ENCODE assay signal across 8 cellular contexts in genomic region chr2:131493199-131494018, GRCh38. TPM values are rescaled to one million over a fixed set of nuclear protein-coding genes. Genes with fewer than 3 reads are reported as not detected.
DNase-seq lines count a peak whose midpoint lies in the region; ATAC-seq and TF ChIP-seq lines count a peak whose summit lies in the region.

No MANE protein-coding gene starts in this region.

- peak overlapping the region; percentile 97 for H3K27ac ChIP-seq in MM.1S (ENCODE audit: low read length)

- peaks cover 4% of the 10 kb centered on the region; the same call in 1 of the 2 replicates for H3F3A ChIP-seq in MM.1S (ENCODE audit: insufficient read depth, low read length)

- H3K27me3 ChIP-seq in H7 (ENCODE audit: control insufficient read depth, insufficient read depth, low read length) (no peaks in the 10 kb centered on the region), MM.1S (replicated peaks; ENCODE audit: insufficient read depth, low read length) (no peaks in the 10 kb centered on the region)

- H3K79me2 ChIP-seq in MM.1S (ENCODE audit: low read length): peaks cover 84% of the 10 kb centered on the region

- no peaks in the 10 kb centered on the region for H3K9me3 Mint-ChIP-seq in dendritic cell treated with granulocyte-macrophage colony-stimulating factor and Interleukin-4, amounts not matched to agents 40 ng/mL and 50 ng/mL, for 4 days

- H3K9me2 ChIP-seq in MM.1S (replicated peaks; ENCODE audit: insufficient read depth, low read length): no peaks in the 10 kb centered on the region

- intact Hi-C loops in dendritic cell treated with granulocyte-macrophage colony-stimulating factor and Interleukin-4, amounts not matched to agents 40 ng/mL and 50 ng/mL, for 4 days (cut with micrococcal nuclease): loop anchor here (2.0 to 10.0 kb wide), 2 partner anchors 191 to 387 kb away; no protein-coding TSS in a partner anchor
- intact Hi-C loops in mucosa of descending colon (cut with DNase I, micrococcal nuclease): no loop called here

- H3K9me3 ChIP-seq in MM.1S (replicated peaks; ENCODE audit: insufficient read depth, low read length) (no peaks in the 10 kb centered on the region), mucosa of descending colon (no peaks in the 10 kb centered on the region)

- peak overlapping the region; percentile 83 for H3K4me2 ChIP-seq in MM.1S (ENCODE audit: low read depth, low read length)

- H3K36me3 ChIP-seq in H7 (replicated peaks; ENCODE audit: control insufficient read depth, insufficient read depth, low read length) (peaks cover 4% of the 10 kb centered on the region), MM.1S (replicated peaks; ENCODE audit: insufficient read depth, low read length) (no peaks in the 10 kb centered on the region), mucosa of descending colon (ENCODE audit: low read depth) (no peaks in the 10 kb centered on the region)

- H3K36me3 Mint-ChIP-seq in dendritic cell treated with granulocyte-macrophage colony-stimulating factor and Interleukin-4, amounts not matched to agents 40 ng/mL and 50 ng/mL, for 4 days (ENCODE audit: low read depth): peaks cover 21% of the 10 kb centered on the region

- H3K27ac Mint-ChIP-seq in dendritic cell treated with granulocyte-macrophage colony-stimulating factor and Interleukin-4, amounts not matched to agents 40 ng/mL and 50 ng/mL, for 4 days: peak overlapping the region; percentile 96

- H2AFZ ChIP-seq in MM.1S (ENCODE audit: low read length): peak overlapping the region; percentile 75

- no peaks in the 10 kb centered on the region for H3K27me3 Mint-ChIP-seq in dendritic cell treated with granulocyte-macrophage colony-stimulating factor and Interleukin-4, amounts not matched to agents 40 ng/mL and 50 ng/mL, for 4 days

- H3K4me3 Mint-ChIP-seq in dendritic cell treated with granulocyte-macrophage colony-stimulating factor and Interleukin-4, amounts not matched to agents 40 ng/mL and 50 ng/mL, for 4 days: peak overlapping the region; percentile 98

- in situ Hi-C loops in GM13977 (cut with MboI; ENCODE audit: low pct_unique_long_range_greater_than_20kb, low sequenced_read_pairs, unreplicated experiment): no loop called here

- ATAC-seq in GM18502 (IDR thresholded peaks at IDR 0.05; ENCODE audit: poor library complexity, unreplicated experiment) (peak; percentile 32), mucosa of descending colon (peak; percentile 23)

- DNase-seq in H7 (no peak), MM.1S (peak; percentile 35), mucosa of descending colon (no peak), GM13977 (ENCODE audit: low spot score) (no peak), NCI-H1930 (lab: John Stamatoyannopoulos, UW) (no peak), 8988T (no peak)

- H4K20me1 ChIP-seq in MM.1S (ENCODE audit: insufficient read depth, low read length): peaks cover 13% of the 10 kb centered on the region; the same call in 1 of the 2 replicates

- no peak for TF ChIP-seq CTCF in MM.1S (IDR thresholded peaks at IDR 0.05; ENCODE audit: low read length)
- no peak for TF ChIP-seq CTCF in mucosa of descending colon (IDR thresholded peaks at IDR 0.05)
- TF ChIP-seq CTCF in GM13977 (IDR thresholded peaks at IDR 0.05; ENCODE audit: extremely low read depth, insufficient read depth, missing control alignments): no peak

- H3K4me1 ChIP-seq in MM.1S (ENCODE audit: low read length) (peaks cover 3% of the 10 kb centered on the region; the same call in 1 of the 2 replicates), mucosa of descending colon (ENCODE audit: low read depth) (peaks cover 12% of the 10 kb centered on the region)

- peaks cover 47% of the 10 kb centered on the region for H3K4me1 Mint-ChIP-seq in dendritic cell treated with granulocyte-macrophage colony-stimulating factor and Interleukin-4, amounts not matched to agents 40 ng/mL and 50 ng/mL, for 4 days (ENCODE audit: low read depth)

- H3K4me3 ChIP-seq in H7 (ENCODE audit: insufficient read depth, low read depth, low read length) (peak overlapping the region; percentile 86), MM.1S (ENCODE audit: low read length) (peak overlapping the region; percentile 99), mucosa of descending colon (peak overlapping the region; percentile 67)

- peak overlapping the region; percentile 99 for H3K9ac ChIP-seq in MM.1S (ENCODE audit: low read length)

RNA-seq across cellular contexts. Expression of gene MZT2A, which starts 1.2 kb away (rescaled TPM):
- total RNA-seq in H7 (2014; rRNA removed; shearing (Covaris generic)): 156 and 163 TPM in 2 replicates
- 10 to 100 TPM; 47.5 to 75.3 (median 60.4) TPM for total RNA-seq in mucosa of descending colon

RNA-seq across cellular contexts. Expression of gene TUBA3D, which starts 17.5 kb away (rescaled TPM):
- 0.62 TPM in 1 of 2 replicates, not detected in the other for total RNA-seq in H7 (2014; rRNA removed; shearing (Covaris generic))
- total RNA-seq in mucosa of descending colon: not detected

RNA-seq across cellular contexts. Expression of gene CCDC74A, which starts 34.3 kb away (rescaled TPM):
- total RNA-seq in H7 (2014; rRNA removed; shearing (Covaris generic)): 12.5 and 20.7 TPM in 2 replicates
- total RNA-seq in mucosa of descending colon: 1 to 10 TPM; 1.4 to 3.7 (median 2.2) TPM
